ENCODE assay signal across 8 cellular contexts in the genomic region with DNA sequence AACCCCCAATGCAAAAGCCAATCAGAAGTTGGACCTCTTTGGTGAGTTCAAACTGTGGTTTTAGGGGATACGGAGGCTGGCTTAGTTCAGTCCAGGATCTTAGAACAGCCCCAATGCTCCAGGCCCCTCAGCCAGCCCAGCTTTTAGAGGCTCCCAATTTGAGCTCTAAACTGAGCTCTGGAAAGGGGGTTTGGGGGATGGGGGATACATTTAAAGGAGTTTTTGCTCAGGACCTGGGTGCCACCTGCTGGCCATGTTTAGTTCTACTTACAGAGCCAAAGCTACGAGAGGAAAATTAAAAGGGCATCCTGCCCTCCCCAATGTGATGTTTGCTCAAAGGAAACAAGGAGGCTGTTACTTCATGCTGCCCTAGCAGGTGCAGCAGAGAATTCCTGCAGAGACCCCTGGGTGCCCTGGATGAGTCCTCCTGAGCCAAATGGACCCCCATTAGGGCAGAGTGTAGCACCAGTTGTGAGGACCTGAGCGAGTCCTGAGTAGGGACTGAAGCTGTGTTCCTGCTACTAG. TPM values are rescaled to one million over a fixed set of nuclear protein-coding genes. Genes with fewer than 3 reads are reported as not detected.
A peak's percentile ranks its signal among the peaks of the same experiment; 100 is the strongest.
DNase-seq lines count a peak whose midpoint lies in the region; ATAC-seq and TF ChIP-seq lines count a peak whose summit lies in the region.

No MANE protein-coding gene starts in this region.

- CTCF ChIA-PET in activated naive CD4-positive, alpha-beta T cell treated with anti-CD3 and anti-CD28 coated beads, Interleukin-2, amount 10 ng/mL, durations not matched to agents 7 days and 5 days (lab: Charles Lee) = interaction anchor here (0.6 to 8.5 kb wide), 32 partner anchors 9 to 1890 kb away, joined by 3 to 176 read pairs (median 4); partner anchors contain the start of genes MAPRE3 and TMEM214

- no peaks in the 10 kb centered on the region for H3K36me3 Mint-ChIP-seq in activated naive CD4-positive, alpha-beta T cell treated with anti-CD3 and anti-CD28 coated beads, Interleukin-2, amount 10 ng/mL, durations not matched to agents 7 days and 5 days
- H3K36me3 Mint-ChIP-seq in glutamatergic neuron (ENCODE audit: unreplicated experiment) (peaks cover 19% of the 10 kb centered on the region), progenitor cell of endocrine pancreas (ENCODE audit: insufficient read depth) (peaks cover 4% of the 10 kb centered on the region)

- no peak overlapping the region for H3K27ac ChIP-seq in Peyer's patch

- TF ChIP-seq CTCF in Peyer's patch (IDR thresholded peaks at IDR 0.05) (peak; percentile 6 to 73 (median 64)), glutamatergic neuron (IDR thresholded peaks at IDR 0.05; ENCODE audit: partially characterized antibody, unreplicated experiment) (peak; percentile 81), progenitor cell of endocrine pancreas (IDR thresholded peaks at IDR 0.05; ENCODE audit: unreplicated experiment) (peak; percentile 74)

- H3K4me1 ChIP-seq in Peyer's patch = peaks cover 0 to 34% (median 0%) of the 10 kb centered on the region in 4 donors

- H3K27me3 ChIP-seq in Peyer's patch = no peaks in the 10 kb centered on the region

- H3K9me3 Mint-ChIP-seq in activated naive CD4-positive, alpha-beta T cell treated with anti-CD3 and anti-CD28 coated beads, Interleukin-2, amount 10 ng/mL, durations not matched to agents 7 days and 5 days = no peaks in the 10 kb centered on the region
- H3K9me3 Mint-ChIP-seq in glutamatergic neuron (ENCODE audit: unreplicated experiment) (peaks cover 3% of the 10 kb centered on the region), progenitor cell of endocrine pancreas (ENCODE audit: low read depth) (no peaks in the 10 kb centered on the region)

- H3K27ac Mint-ChIP-seq in activated naive CD4-positive, alpha-beta T cell treated with anti-CD3 and anti-CD28 coated beads, Interleukin-2, amount 10 ng/mL, durations not matched to agents 7 days and 5 days = no peak overlapping the region
- H3K27ac Mint-ChIP-seq in glutamatergic neuron (ENCODE audit: unreplicated experiment) (no peak overlapping the region), progenitor cell of endocrine pancreas (no peak overlapping the region)

- peaks cover 10% of the 10 kb centered on the region for H3K27me3 Mint-ChIP-seq in activated naive CD4-positive, alpha-beta T cell treated with anti-CD3 and anti-CD28 coated beads, Interleukin-2, amount 10 ng/mL, durations not matched to agents 7 days and 5 days
- peaks cover 4% of the 10 kb centered on the region for H3K27me3 Mint-ChIP-seq in glutamatergic neuron (ENCODE audit: unreplicated experiment)
- H3K27me3 Mint-ChIP-seq in progenitor cell of endocrine pancreas = no peaks in the 10 kb centered on the region

- ATAC-seq in GM18505 (IDR thresholded peaks at IDR 0.05; ENCODE audit: unreplicated experiment) (no peak), GM19023 (IDR thresholded peaks at IDR 0.05; ENCODE audit: unreplicated experiment) (no peak)

- no peak overlapping the region for H3K4me3 ChIP-seq in Jurkat, Clone E6-1 (ENCODE audit: low read length)
- H3K4me3 ChIP-seq in Peyer's patch = no peak overlapping the region

- no peaks in the 10 kb centered on the region for H3K36me3 ChIP-seq in Peyer's patch

- peak; percentile 39 for DNase-seq in DMS114 treated with DMSO at 0.1 percent for 48 hours (lab: John Stamatoyannopoulos, UW; ENCODE audit: unreplicated experiment)
- peak; percentile 63 for DNase-seq in Jurkat, Clone E6-1 (ENCODE audit: low read depth, low spot score)
- peak in 2 of 3 donors; percentile 41 to 76 for DNase-seq in Peyer's patch
- DNase-seq in activated naive CD4-positive, alpha-beta T cell treated with anti-CD3 and anti-CD28 coated beads, Interleukin-2, amount 10 ng/mL, durations not matched to agents 7 days and 5 days = peak; percentile 73
- peak; percentile 71 for DNase-seq in glutamatergic neuron
- DNase-seq in progenitor cell of endocrine pancreas (ENCODE audit: low spot score, unreplicated experiment) = peak; percentile 43

- peaks cover 9% of the 10 kb centered on the region for H3K4me1 Mint-ChIP-seq in activated naive CD4-positive, alpha-beta T cell treated with anti-CD3 and anti-CD28 coated beads, Interleukin-2, amount 10 ng/mL, durations not matched to agents 7 days and 5 days
- H3K4me1 Mint-ChIP-seq in glutamatergic neuron (ENCODE audit: low read depth, unreplicated experiment) (peaks cover 22% of the 10 kb centered on the region), progenitor cell of endocrine pancreas (ENCODE audit: low read depth) (peaks cover 2% of the 10 kb centered on the region)

- no peak for TF ChIP-seq POLR2A in Peyer's patch (IDR thresholded peaks at IDR 0.05)
- no peak for TF ChIP-seq POLR2A in GM18505 (IDR thresholded peaks at IDR 0.05; ENCODE audit: borderline replicate concordance, extremely low read depth, insufficient read depth, insufficient read length)

- H3K9me3 ChIP-seq in Peyer's patch = no peaks in the 10 kb centered on the region

- no peak overlapping the region for H3K4me3 Mint-ChIP-seq in activated naive CD4-positive, alpha-beta T cell treated with anti-CD3 and anti-CD28 coated beads, Interleukin-2, amount 10 ng/mL, durations not matched to agents 7 days and 5 days
- H3K4me3 Mint-ChIP-seq in glutamatergic neuron (ENCODE audit: unreplicated experiment) (no peak overlapping the region), progenitor cell of endocrine pancreas (ENCODE audit: low read depth) (no peak overlapping the region)

RNA-seq across cellular contexts. Expression of gene TMEM214, which starts 15.9 kb away (rescaled TPM):
- 39.2 TPM for polyA plus RNA-seq in Jurkat, Clone E6-1 (2012; ENCODE audit: insufficient read depth, insufficient read length)
- total RNA-seq in Peyer's patch (100 to 1,000 TPM in 1 of 4 donors, 10 to 100 TPM in 3; 50.1 to 121 (median 82.0) TPM), glutamatergic neuron (ENCODE audit: unreplicated experiment) (35.8 TPM), progenitor cell of endocrine pancreas (54.0 and 55.2 TPM in 2 replicates)

RNA-seq across cellular contexts. Expression of gene AGBL5, which starts 34.6 kb away (rescaled TPM):
- polyA plus RNA-seq in Jurkat, Clone E6-1 (2012; ENCODE audit: insufficient read depth, insufficient read length) = 42.4 TPM
- total RNA-seq in Peyer's patch = 10 to 100 TPM in 3 of 4 donors, 1 to 10 TPM in 1; 7.5 to 18.2 (median 12.3) TPM
- total RNA-seq in glutamatergic neuron (ENCODE audit: unreplicated experiment) = 17.3 TPM
- total RNA-seq in progenitor cell of endocrine pancreas = 58.7 and 60.2 TPM in 2 replicates

RNA-seq across cellular contexts. Expression of gene MAPRE3, which starts 46.4 kb away (rescaled TPM):
- polyA plus RNA-seq in Jurkat, Clone E6-1 (2012; ENCODE audit: insufficient read depth, insufficient read length) = 3.7 TPM
- total RNA-seq in Peyer's patch = 10 to 100 TPM in 1 of 4 donors, 1 to 10 TPM in 3; 4.2 to 14.9 (median 5.9) TPM
- total RNA-seq in glutamatergic neuron (ENCODE audit: unreplicated experiment) = 49.2 TPM
- 18.0 and 18.6 TPM in 2 replicates for total RNA-seq in progenitor cell of endocrine pancreas

RNA-seq across cellular contexts. Expression of gene OST4, which starts 54.6 kb away (rescaled TPM):
- polyA plus RNA-seq in Jurkat, Clone E6-1 (2012; ENCODE audit: insufficient read depth, insufficient read length) = 389 TPM
- 100 to 1,000 TPM; 136 to 329 (median 225) TPM for total RNA-seq in Peyer's patch
- total RNA-seq in glutamatergic neuron (ENCODE audit: unreplicated experiment) = 215 TPM
- 245 and 254 TPM in 2 replicates for total RNA-seq in progenitor cell of endocrine pancreas
